In the genomic region with DNA sequence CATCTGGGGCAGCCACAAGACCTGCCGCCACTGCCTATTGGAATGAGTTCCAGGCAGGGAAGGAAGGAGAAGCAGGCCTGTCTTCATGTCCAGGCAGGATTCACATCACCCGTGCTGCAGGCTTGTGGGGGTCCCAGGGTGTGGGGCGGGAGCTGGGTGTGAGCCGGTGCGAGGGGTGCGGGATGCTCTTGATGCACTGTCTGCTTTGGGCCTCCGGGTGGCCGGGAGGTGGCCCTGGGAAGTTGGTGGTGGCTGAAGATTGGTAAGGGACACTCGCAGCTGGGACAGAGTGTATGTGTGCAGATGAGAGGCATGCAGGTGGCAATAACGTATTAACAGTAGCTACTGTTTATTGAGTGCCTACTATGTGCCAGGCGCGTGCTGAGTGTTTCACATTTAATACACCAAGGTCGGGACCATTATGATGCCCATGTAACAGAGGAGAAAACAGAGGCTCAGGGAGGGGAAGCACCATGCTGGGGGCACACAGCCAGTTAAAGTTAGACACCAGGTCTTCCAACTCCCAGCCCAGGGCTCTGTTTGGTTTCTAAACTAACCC, we compare ENCODE assay signal across 14 cellular contexts. TPM values are rescaled to one million over a fixed set of nuclear protein-coding genes. Genes with fewer than 3 reads are reported as not detected.
A peak's percentile ranks its signal among the peaks of the same experiment; 100 is the strongest.
DNase-seq lines count a peak whose midpoint lies in the region; ATAC-seq, FAIRE-seq and TF ChIP-seq lines count a peak whose summit lies in the region.
"Had no signal": no experiment of that assay in that cellular context is flagged by ENCODE, and none has a peak within 500 bp of the region (broad histone marks: within the 10 kb centered on the region; RNA-seq: fewer than 3 reads in every experiment).

No MANE protein-coding gene starts in this region.

- no peak for TF ChIP-seq POLR2A in K562 (conservative IDR thresholded peaks at IDR 0.05)
- TF ChIP-seq POLR2A in esophagus muscularis mucosa (IDR thresholded peaks at IDR 0.05; ENCODE audit: low read depth): no peak

- no peak overlapping the region; a peak in 1 of 5 replicates for H3K4me3 Mint-ChIP-seq in H9
- no peak overlapping the region for H3K4me3 Mint-ChIP-seq in activated naive CD8-positive, alpha-beta T cell treated with anti-CD3 and anti-CD28 coated beads, Interleukin-2, amount 50 U/mL, for 24 hours
- H3K4me3 Mint-ChIP-seq: activated B cell treated with CpG ODN at 0.5 μM for 24 hours had no signal

- H3K4me2 ChIP-seq in H9 (ENCODE audit: insufficient read depth, insufficient read length, low read length) (no peak overlapping the region), K562 (ENCODE audit: insufficient read depth, low read length) (no peak overlapping the region), GM23248 (ENCODE audit: unreplicated experiment) (no peak overlapping the region)

- no peaks in the 10 kb centered on the region for H3K9me3 Mint-ChIP-seq in H9
- H3K9me3 Mint-ChIP-seq in activated naive CD8-positive, alpha-beta T cell treated with anti-CD3 and anti-CD28 coated beads, Interleukin-2, amount 50 U/mL, for 24 hours: no peaks in the 10 kb centered on the region
- H3K9me3 Mint-ChIP-seq: activated B cell treated with CpG ODN at 0.5 μM for 24 hours had no signal

- TF ChIP-seq CTCF in H9 (conservative IDR thresholded peaks at IDR 0.05) (peak; percentile 32; the same call in 2 of the 3 replicates), K562 (IDR thresholded peaks at IDR 0.05 in 2 of 3, conservative IDR thresholded peaks at IDR 0.05 in 1 of 3; ENCODE audit: insufficient read depth in 2 of 3, low read depth in 1 of 3, low read length in 3 of 3) (no peak), esophagus muscularis mucosa (IDR thresholded peaks at IDR 0.05) (no peak)

- intact Hi-C loops in K562 (cut with micrococcal nuclease) (no loop called here), esophagus muscularis mucosa (cut with DNase I) (loop anchor here (10.0 kb wide), 1 partner anchor 200 kb away; no protein-coding TSS in a partner anchor)

- H3K79me2 ChIP-seq in H9 (ENCODE audit: insufficient read depth, low read length): peaks cover 6% of the 10 kb centered on the region; the same call in 1 of the 2 replicates
- H3K79me2 ChIP-seq in K562 (ENCODE audit: control insufficient read depth, insufficient read depth, low read length): no peaks in the 10 kb centered on the region
- no peaks in the 10 kb centered on the region for H3K79me2 ChIP-seq in GM23248 (ENCODE audit: insufficient read depth)
- H3K79me2 ChIP-seq: parathyroid adenoma had no signal

- H4K91ac ChIP-seq in H9 (ENCODE audit: insufficient read length, low read depth, low read length): no peak overlapping the region

- no peak overlapping the region for H2BK15ac ChIP-seq in H9 (ENCODE audit: low read depth, low read length)

- POLR2A ChIA-PET in K562 (lab: Yijun Ruan, JAX): interaction anchor here (0.7 to 4.2 kb wide), 2 partner anchors 20 to 1246 kb away, joined by 3 to 32 read pairs; no protein-coding TSS in a partner anchor

- H3K9me3 ChIP-seq in H9 (ENCODE audit: control insufficient read depth, low read depth, low read length) (no peaks in the 10 kb centered on the region), K562 (replicated peaks; ENCODE audit: control insufficient read depth, insufficient read depth, low read depth, low read length) (no peaks in the 10 kb centered on the region), esophagus muscularis mucosa (no peaks in the 10 kb centered on the region), GM23248 (ENCODE audit: low read depth) (no peaks in the 10 kb centered on the region)

- no peak overlapping the region for H3K14ac ChIP-seq in H9 (ENCODE audit: insufficient read depth, low read length)

- no peak overlapping the region for H4K5ac ChIP-seq in H9 (ENCODE audit: insufficient read length, low read depth, low read length)

- TF ChIP-seq EP300 in K562 (IDR thresholded peaks at IDR 0.05; ENCODE audit: low read length) (no peak), esophagus muscularis mucosa (IDR thresholded peaks at IDR 0.05) (no peak)

- H3K9me1 ChIP-seq in K562 (ENCODE audit: control insufficient read depth, insufficient read depth, low read length): no peaks in the 10 kb centered on the region

- no peak overlapping the region for H2BK12ac ChIP-seq in H9 (ENCODE audit: insufficient read length, low read depth, low read length)

- TF ChIP-seq RAD21 in K562 (CRISPR knock-in tag; conservative IDR thresholded peaks at IDR 0.05 in 1 of 2, IDR thresholded peaks at IDR 0.05 in 1 of 2): no peak

- H3K23me2 ChIP-seq in H9 (ENCODE audit: insufficient read length, low read depth, low read length, poor library complexity, severe bottlenecking): peaks cover 5% of the 10 kb centered on the region

- no peak overlapping the region for H3K4ac ChIP-seq in H9 (ENCODE audit: low read depth, low read length)

- H3K4me1 ChIP-seq in H9 (ENCODE audit: insufficient read depth, low read length) (no peaks in the 10 kb centered on the region), K562 (replicated peaks in 1 of 2; ENCODE audit: control insufficient read depth in 2 of 2, insufficient read depth in 2 of 2, low read length in 2 of 2) (peaks cover 0 to 31% of the 10 kb centered on the region in 2 experiments; a peak in 3 of 5 replicates), esophagus muscularis mucosa (peaks cover 6 to 22% (median 10%) of the 10 kb centered on the region in 4 donors), GM23248 (ENCODE audit: insufficient read depth) (no peaks in the 10 kb centered on the region)
- H3K4me1 ChIP-seq: parathyroid adenoma had no signal

- no peak overlapping the region for H4K8ac ChIP-seq in H9 (replicated peaks; ENCODE audit: insufficient read length, low read depth, low read length)

- peak overlapping the region in 1 of 3 experiments; percentile 48; a peak in 2 of 7 replicates for H3K27ac Mint-ChIP-seq in H9
- no peak overlapping the region for H3K27ac Mint-ChIP-seq in activated naive CD8-positive, alpha-beta T cell treated with anti-CD3 and anti-CD28 coated beads, Interleukin-2, amount 50 U/mL, for 24 hours
- H3K27ac Mint-ChIP-seq: activated B cell treated with CpG ODN at 0.5 μM for 24 hours had no signal

- no peaks in the 10 kb centered on the region for H3K79me1 ChIP-seq in H9 (ENCODE audit: insufficient read depth, low read depth, low read length, poor library complexity, severe bottlenecking)

- FAIRE-seq in K562 (lab: Jason Lieb, UNC): no peak
- FAIRE-seq: GM18507 had no signal

- no peaks in the 10 kb centered on the region for H3K27me3 Mint-ChIP-seq in H9 (ENCODE audit: low read depth)
- peaks cover 1% of the 10 kb centered on the region for H3K27me3 Mint-ChIP-seq in activated naive CD8-positive, alpha-beta T cell treated with anti-CD3 and anti-CD28 coated beads, Interleukin-2, amount 50 U/mL, for 24 hours
- H3K27me3 Mint-ChIP-seq: activated B cell treated with CpG ODN at 0.5 μM for 24 hours had no signal

- H3K56ac ChIP-seq in H9 (ENCODE audit: insufficient read length, low read depth, low read length): no peak overlapping the region

- DNase-seq in 8988T: peak; percentile 56
- peak; percentile 38 for DNase-seq in H9
- peak in 2 of 4 experiments; percentile 23 to 28 for DNase-seq in K562 (ENCODE audit: extremely low read depth in 1 of 4, low spot score in 3 of 4)
- DNase-seq in islet precursor cell: peak; percentile 53
- DNase-seq in activated naive CD8-positive, alpha-beta T cell treated with anti-CD3 and anti-CD28 coated beads, Interleukin-2, amount 50 U/mL, for 24 hours: no peak
- DNase-seq in esophagus muscularis mucosa (ENCODE audit: extremely low spot score): no peak
- no peak for DNase-seq in activated T-cell treated with anti-CD3 and anti-CD28 coated beads, Interleukin-2, amount 50 U/mL, for 1 hour
- DNase-seq in GM23248: no peak
- DNase-seq: activated B cell treated with CpG ODN at 0.5 μM for 24 hours, activated T-cell treated with anti-CD3 and anti-CD28 coated beads for 4 hours, hippocampal formation, NCI-H748 treated with DMSO at 0.1 percent for 48 hours had no signal

- CTCF ChIA-PET in K562 (lab: Yijun Ruan, JAX; ENCODE audit: low intra/inter-chr PET ratio): no interaction called here

- no peak overlapping the region for H3K9ac ChIP-seq in H9 (ENCODE audit: extremely low read depth, insufficient read length, low read length)
- H3K9ac ChIP-seq in K562 (ENCODE audit: insufficient read depth in 1 of 2, low read depth in 2 of 2, low read length in 2 of 2): no peak overlapping the region
- no peak overlapping the region for H3K9ac ChIP-seq in GM23248
- H3K9ac ChIP-seq: parathyroid adenoma had no signal

- no peak for ATAC-seq in K562
- ATAC-seq in activated naive CD8-positive, alpha-beta T cell treated with anti-CD3 and anti-CD28 coated beads, Interleukin-2, amount 50 U/mL, for 24 hours: no peak

- H3T11ph ChIP-seq in H9 (ENCODE audit: low read length): no peak overlapping the region

- no peak overlapping the region for H3K23ac ChIP-seq in H9 (ENCODE audit: insufficient read length, low read depth, low read length)

- H3K18ac ChIP-seq in H9 (ENCODE audit: insufficient read length, low read depth, low read length): no peak overlapping the region

- H3K4me3 ChIP-seq in K562 (no peak overlapping the region), esophagus muscularis mucosa (no peak overlapping the region), GM23248 (no peak overlapping the region)

- H2BK20ac ChIP-seq in H9 (ENCODE audit: low read depth, low read length, poor library complexity, severe bottlenecking): no peak overlapping the region

- no TSS peak for BruUV-seq in K562 (replicated peaks; lab: Mats Ljungman, UMichigan)

- no peaks in the 10 kb centered on the region for H3K9me2 ChIP-seq in GM23248 (ENCODE audit: insufficient read depth)

- H3K27me3 ChIP-seq in H9 (ENCODE audit: insufficient read depth, low read length) (no peaks in the 10 kb centered on the region), K562 (ENCODE audit: control insufficient read depth in 2 of 2, insufficient read depth in 2 of 2, low read length in 2 of 2) (peaks cover 8 to 13% of the 10 kb centered on the region in 2 experiments; a peak in 3 of 5 replicates), esophagus muscularis mucosa (peaks cover 0 to 14% (median 4%) of the 10 kb centered on the region in 4 donors), GM23248 (replicated peaks; ENCODE audit: insufficient read depth) (no peaks in the 10 kb centered on the region; the same call in 1 of the 2 replicates)

- in situ Hi-C loops in K562 (cut with MboI): loop anchor here (25.0 kb wide), 1 partner anchor 313 kb away; a partner anchor contains a TSS
- in situ Hi-C loops in GM23248 (cut with MboI): no loop called here

- H3K4me1 Mint-ChIP-seq in H9: peaks cover 31 to 55% of the 10 kb centered on the region in 2 experiments
- peaks cover 15% of the 10 kb centered on the region for H3K4me1 Mint-ChIP-seq in activated naive CD8-positive, alpha-beta T cell treated with anti-CD3 and anti-CD28 coated beads, Interleukin-2, amount 50 U/mL, for 24 hours

- no peaks in the 10 kb centered on the region for H4K20me1 ChIP-seq in H9 (ENCODE audit: control insufficient read depth, insufficient read depth, insufficient read length)
- no peaks in the 10 kb centered on the region; the same call in none of the 2 replicates for H4K20me1 ChIP-seq in K562 (replicated peaks; ENCODE audit: control insufficient read depth, insufficient read depth, low read length)
- H4K20me1 ChIP-seq in GM23248 (ENCODE audit: insufficient read depth): no peaks in the 10 kb centered on the region

- no peak overlapping the region for H2BK5ac ChIP-seq in H9 (ENCODE audit: insufficient read length, low read length)

- H3K36me3 Mint-ChIP-seq in H9 (ENCODE audit: insufficient read depth in 1 of 3, low read depth in 3 of 3): peaks cover 0 to 7% (median 2%) of the 10 kb centered on the region in 3 experiments; a peak in 4 of 7 replicates
- no peaks in the 10 kb centered on the region for H3K36me3 Mint-ChIP-seq in activated naive CD8-positive, alpha-beta T cell treated with anti-CD3 and anti-CD28 coated beads, Interleukin-2, amount 50 U/mL, for 24 hours (ENCODE audit: low read depth)

- no CpG with 5 or more reads among the region's 13 CpGs for WGBS in H9 (ENCODE audit: extremely low coverage, insufficient read length, low lambda C conversion rate)
- WGBS in K562 (ENCODE audit: insufficient coverage, low coverage, missing lambda C conversion rate): 11% methylated on average over 13 of the region's 13 CpGs
- WGBS in esophagus muscularis mucosa: 86% methylated on average over 13 of the region's 13 CpGs
- 75 to 79% methylated on average over 13 of the region's 13 CpGs for WGBS in GM23248 (ENCODE audit: low coverage in 1 of 2, low lambda C conversion rate in 2 of 2, missing lambda C conversion rate in 2 of 2), 2 experiments

- H2AK5ac ChIP-seq in H9 (ENCODE audit: insufficient read length, low read length): no peak overlapping the region

- H2AFZ ChIP-seq in H9 (ENCODE audit: low read length) (no peak overlapping the region), K562 (ENCODE audit: low read depth, low read length) (no peak overlapping the region), GM23248 (no peak overlapping the region)
- H2AFZ ChIP-seq: parathyroid adenoma had no signal

- no peaks in the 10 kb centered on the region for H3F3A ChIP-seq in GM23248 (ENCODE audit: insufficient read depth)

- no peak overlapping the region for H2BK120ac ChIP-seq in H9 (ENCODE audit: low read depth, low read length, poor library complexity, severe bottlenecking)

- no peaks in the 10 kb centered on the region for H3K36me3 ChIP-seq in K562 (ENCODE audit: control insufficient read depth, insufficient read depth, low read length)
- peaks cover 0 to 16% (median 6%) of the 10 kb centered on the region in 4 donors for H3K36me3 ChIP-seq in esophagus muscularis mucosa
- no peaks in the 10 kb centered on the region for H3K36me3 ChIP-seq in GM23248 (ENCODE audit: low read depth)

- H3K27ac ChIP-seq in H9 (ENCODE audit: insufficient read length, low read depth, low read length) (no peak overlapping the region), K562 (ENCODE audit: extremely low read depth, low read depth, low read length) (no peak overlapping the region), esophagus muscularis mucosa (replicated peaks in 1 of 4) (no peak overlapping the region), GM23248 (no peak overlapping the region)
- H3K27ac ChIP-seq: parathyroid adenoma had no signal

RNA-seq across cellular contexts. Expression of a gene that starts 3.3 kb away (rescaled TPM):
- total RNA-seq in H9 (2021) (40.2 and 40.7 TPM in 2 replicates), K562 (2014; rRNA removed) (6.3 and 9.7 TPM in 2 replicates), K562 (2014; rRNA removed; fragmentation: Illumina TruSeq; extraction: Trizol) (1.9 and 3.0 TPM in 2 replicates), K562 (2015; rRNA removed; fragmentation: Illumina TruSeq; extraction: Trizol) (7.3 and 7.6 TPM in 2 replicates), K562 (2021) (9.3 and 10.4 TPM in 2 replicates), esophagus muscularis mucosa (10 to 100 TPM; 17.6 to 36.3 (median 23.0) TPM)
- total RNA-seq in K562 (2011; cell fraction: chromatin; rRNA removed; ENCODE audit: low replicate concordance): 51.0 and 132 TPM in 2 replicates
- 69.0 and 78.0 TPM in 2 replicates for total RNA-seq in K562 (2011; cell fraction: nucleolus; rRNA removed)
- 84.0 and 111 TPM in 2 replicates for total RNA-seq in K562 (2011; cell fraction: nucleoplasm; rRNA removed)
- polyA plus RNA-seq in K562 (2011; rRNA removed) (8.6 and 15.2 TPM in 2 replicates), K562 (2014; fragmentation: Illumina TruSeq; extraction: Trizol) (7.8 and 8.4 TPM in 2 replicates), K562 (2014; fragmentation: Nextera tagmentation; extraction: Ambion mirVana) (under 1 TPM; 0.17 TPM), K562 (2014; rRNA removed) (14.4 and 15.4 TPM in 2 replicates), GM23248 (2016; fragmentation: Nextera tagmentation; extraction: Ambion mirVana) (5.2 and 7.0 TPM in 2 replicates)
- polyA plus RNA-seq in K562 (2011; cell fraction: cytosol; rRNA removed): 5.8 and 6.7 TPM in 2 replicates
- 80.5 and 99.7 TPM in 2 replicates for polyA plus RNA-seq in K562 (2011; cell fraction: nucleus; rRNA removed)
- polyA plus RNA-seq in K562 (2012): 10.2 and 16.9 TPM in 2 replicates
- polyA minus RNA-seq in K562 (2011; rRNA and poly(A)+ RNA removed): 5.7 and 7.6 TPM in 2 replicates
- polyA minus RNA-seq in K562 (2011; cell fraction: cytosol; rRNA and poly(A)+ RNA removed): 2.3 and 2.7 TPM in 2 replicates
- 14.9 and 19.0 TPM in 2 replicates for polyA minus RNA-seq in K562 (2011; cell fraction: nucleus; rRNA and poly(A)+ RNA removed)
- total RNA-seq in GM23248 (2014; rRNA removed; shearing (Covaris generic)): 17.6 and 24.0 TPM in 2 replicates

RNA-seq across cellular contexts. Expression of a gene that starts 29.2 kb away (rescaled TPM):
- total RNA-seq in H9 (2021) (1,874 and 2,051 TPM in 2 replicates), K562 (2014; rRNA removed) (under 0.01 TPM in 2 replicates), K562 (2014; rRNA removed; fragmentation: Illumina TruSeq; extraction: Trizol) (28,565 and 32,823 TPM in 2 replicates), K562 (2015; rRNA removed; fragmentation: Illumina TruSeq; extraction: Trizol) (20,456 and 27,045 TPM in 2 replicates), K562 (2021) (2,231 and 2,538 TPM in 2 replicates), esophagus muscularis mucosa (under 1 TPM in 2 of 4 donors, not detected in 2; under 0.01 TPM)
- total RNA-seq in K562 (2011; cell fraction: chromatin; rRNA removed; ENCODE audit: low replicate concordance): under 0.01 TPM in 2 replicates
- under 0.01 and 21,200 TPM in 2 replicates for total RNA-seq in K562 (2011; cell fraction: nucleolus; rRNA removed)
- under 0.01 and 24,158 TPM in 2 replicates for total RNA-seq in K562 (2011; cell fraction: nucleoplasm; rRNA removed)
- polyA plus RNA-seq in K562 (2011; rRNA removed) (83.9 TPM in 1 of 2 replicates, not detected in the other), K562 (2014; fragmentation: Illumina TruSeq; extraction: Trizol) (not detected in 2 replicates), K562 (2014; fragmentation: Nextera tagmentation; extraction: Ambion mirVana) (1 to 10 TPM in 1 of 2 experiments, not detected in 1; 3.0 TPM), K562 (2014; rRNA removed) (not detected in 2 replicates), GM23248 (2016; fragmentation: Nextera tagmentation; extraction: Ambion mirVana) (not detected in 2 replicates)
- polyA plus RNA-seq in K562 (2011; cell fraction: cytosol; rRNA removed): under 0.01 TPM in 1 of 2 replicates, not detected in the other
- polyA plus RNA-seq in K562 (2011; cell fraction: nucleus; rRNA removed): under 0.01 and 1,424 TPM in 2 replicates
- polyA plus RNA-seq in K562 (2012): 25.1 TPM in 1 of 2 replicates, not detected in the other
- 10,756 and 20,531 TPM in 2 replicates for polyA minus RNA-seq in K562 (2011; rRNA and poly(A)+ RNA removed)
- polyA minus RNA-seq in K562 (2011; cell fraction: cytosol; rRNA and poly(A)+ RNA removed): 58,964 and 66,171 TPM in 2 replicates
- 66,769 and 85,880 TPM in 2 replicates for polyA minus RNA-seq in K562 (2011; cell fraction: nucleus; rRNA and poly(A)+ RNA removed)
- under 0.01 TPM in 1 of 2 replicates, not detected in the other for total RNA-seq in GM23248 (2014; rRNA removed; shearing (Covaris generic))

RNA-seq across cellular contexts. Expression of a gene that starts 55.4 kb away (rescaled TPM):
- total RNA-seq in H9 (2021) (146 and 152 TPM in 2 replicates), K562 (2014; rRNA removed) (not detected in 2 replicates), K562 (2014; rRNA removed; fragmentation: Illumina TruSeq; extraction: Trizol) (not detected in 2 replicates), K562 (2015; rRNA removed; fragmentation: Illumina TruSeq; extraction: Trizol) (not detected in 2 replicates), K562 (2021) (0.31 TPM in 1 of 2 replicates, not detected in the other), esophagus muscularis mucosa (10 to 100 TPM in 2 of 4 donors, 1 to 10 TPM in 2; 5.4 to 21.7 (median 10.2) TPM)
- not detected in 2 replicates for total RNA-seq in K562 (2011; cell fraction: chromatin; rRNA removed; ENCODE audit: low replicate concordance)
- not detected in 2 replicates for total RNA-seq in K562 (2011; cell fraction: nucleolus; rRNA removed)
- total RNA-seq in K562 (2011; cell fraction: nucleoplasm; rRNA removed): not detected in 2 replicates
- polyA plus RNA-seq in K562 (2011; rRNA removed) (not detected in 2 replicates), K562 (2014; fragmentation: Illumina TruSeq; extraction: Trizol) (0.18 TPM in 1 of 2 replicates, not detected in the other), K562 (2014; fragmentation: Nextera tagmentation; extraction: Ambion mirVana) (not detected), K562 (2014; rRNA removed) (not detected in 2 replicates), GM23248 (2016; fragmentation: Nextera tagmentation; extraction: Ambion mirVana) (469 and 471 TPM in 2 replicates)
- polyA plus RNA-seq in K562 (2011; cell fraction: cytosol; rRNA removed): not detected in 2 replicates
- polyA plus RNA-seq in K562 (2011; cell fraction: nucleus; rRNA removed): 0.30 TPM in 1 of 2 replicates, not detected in the other
- polyA plus RNA-seq in K562 (2012): not detected in 2 replicates
- polyA minus RNA-seq in K562 (2011; rRNA and poly(A)+ RNA removed): not detected in 2 replicates
- not detected in 2 replicates for polyA minus RNA-seq in K562 (2011; cell fraction: cytosol; rRNA and poly(A)+ RNA removed)
- not detected in 2 replicates for polyA minus RNA-seq in K562 (2011; cell fraction: nucleus; rRNA and poly(A)+ RNA removed)
- total RNA-seq in GM23248 (2014; rRNA removed; shearing (Covaris generic)): 164 and 189 TPM in 2 replicates
- total RNA-seq: activated B cell treated with CpG ODN at 0.5 μM for 24 hours had no signal

Comparison
In these comparisons a context has a peak if more than half of its experiments do, and no peak if none do; other contexts are left out.
1. DNase-seq: peak in 8988T (single experiment), H9 (single experiment) and islet precursor cell (single experiment); none in activated naive CD8-positive, alpha-beta T cell treated with anti-CD3 and anti-CD28 coated beads, Interleukin-2, amount 50 U/mL, for 24 hours (single experiment), esophagus muscularis mucosa (single experiment), activated T-cell treated with anti-CD3 and anti-CD28 coated beads, Interleukin-2, amount 50 U/mL, for 1 hour (single experiment) and GM23248 (single experiment).